In genomic region chr6:163585932-163586437, GRCh38 we compare ENCODE assay signal across 9 cellular contexts.
A peak's percentile ranks its signal among the peaks of the same experiment; 100 is the strongest.
DNase-seq lines count a peak whose midpoint lies in the region; ATAC-seq and TF ChIP-seq lines count a peak whose summit lies in the region.
"Had no signal": no experiment of that assay in that cellular context is flagged by ENCODE, and none has a peak within 500 bp of the region (broad histone marks: within the 10 kb centered on the region; RNA-seq: fewer than 3 reads in every experiment).

No MANE protein-coding gene starts in this region.

- H3K9me2 ChIP-seq in Karpas-422 (replicated peaks; ENCODE audit: insufficient read depth, low read length): no peaks in the 10 kb centered on the region

- H3K27me3 ChIP-seq in kidney epithelial cell (ENCODE audit: control insufficient read depth, insufficient read depth, low read length): no peaks in the 10 kb centered on the region
- H3K27me3 ChIP-seq in Karpas-422 (ENCODE audit: low read length): no peaks in the 10 kb centered on the region

- peak; percentile 36 for DNase-seq in 8988T
- DNase-seq in astrocyte of the hippocampus (ENCODE audit: low read depth, low spot score): peak; percentile 78
- peak; percentile 50 for DNase-seq in kidney epithelial cell (ENCODE audit: low read depth)
- DNase-seq in NAMALWA (ENCODE audit: low spot score): no peak
- DNase-seq in Karpas-422: no peak
- DNase-seq: activated CD4-positive, alpha-beta T cell treated with anti-CD3 and anti-CD28 coated beads for 4 hours had no signal

- H3K79me2 ChIP-seq in Karpas-422 (ENCODE audit: low read length): no peaks in the 10 kb centered on the region

- no peaks in the 10 kb centered on the region for H3K36me3 ChIP-seq in kidney epithelial cell (ENCODE audit: control insufficient read depth, insufficient read depth, low read length)
- no peaks in the 10 kb centered on the region for H3K36me3 ChIP-seq in Karpas-422 (ENCODE audit: insufficient read depth, low read length)

- TF ChIP-seq EP300 in Ishikawa (IDR thresholded peaks at IDR 0.05; ENCODE audit: borderline replicate concordance): no peak

- H3K4me3 ChIP-seq in kidney epithelial cell (ENCODE audit: low read depth, low read length) (no peak overlapping the region), Karpas-422 (ENCODE audit: low read length) (no peak overlapping the region)

- peaks cover 3% of the 10 kb centered on the region for H3K9me3 ChIP-seq in Karpas-422 (ENCODE audit: low read length)

- H4K20me1 ChIP-seq in Karpas-422 (ENCODE audit: insufficient read depth, low read depth, low read length): no peaks in the 10 kb centered on the region

- no peak overlapping the region for H3K9ac ChIP-seq in Karpas-422 (ENCODE audit: low read length)

- TF ChIP-seq CTCF in kidney epithelial cell (IDR thresholded peaks at IDR 0.05; ENCODE audit: insufficient read depth, low read length, poor library complexity, severe bottlenecking): no peak

- no peak overlapping the region for H3K4me2 ChIP-seq in Karpas-422 (ENCODE audit: low read depth, low read length, poor library complexity, severe bottlenecking)

- no peak for ATAC-seq in HG03432 (IDR thresholded peaks at IDR 0.05; ENCODE audit: unreplicated experiment)
- ATAC-seq in GM21717 (IDR thresholded peaks at IDR 0.05; ENCODE audit: unreplicated experiment): no peak

- H2AFZ ChIP-seq in Karpas-422 (ENCODE audit: low read length): no peak overlapping the region

- no peaks in the 10 kb centered on the region for H3K4me1 ChIP-seq in Karpas-422 (ENCODE audit: low read length)

- H3K27ac ChIP-seq in Karpas-422 (ENCODE audit: low read length): no peak overlapping the region

- TF ChIP-seq RAD21 in Ishikawa (IDR thresholded peaks at IDR 0.05; ENCODE audit: low read depth): no peak

TF ChIP-seq in Ishikawa, 13 proteins besides CTCF, POLR2A, EP300 and RAD21:
- peak; percentile 20; the same call in 1 of the 2 replicates for TF ChIP-seq REST (IDR thresholded peaks at IDR 0.05; ENCODE audit: low read depth)
- no peak for TF ChIP-seq USF1 (IDR thresholded peaks at IDR 0.05)

Comparison
In these comparisons a context has a peak if more than half of its experiments do, and no peak if none do; other contexts are left out.
1. DNase-seq: peak in 8988T (single experiment), astrocyte of the hippocampus (single experiment) and kidney epithelial cell (single experiment); none in NAMALWA (single experiment) and Karpas-422 (single experiment).